In genomic region chr13:95678967-95679366, GRCh38 we compare ENCODE assay signal across 10 cellular contexts.
DNase-seq lines count a peak whose midpoint lies in the region; ATAC-seq and TF ChIP-seq lines count a peak whose summit lies in the region.
"Had no signal": no experiment of that assay in that cellular context is flagged by ENCODE, and none has a peak within 500 bp of the region (broad histone marks: within the 10 kb centered on the region; RNA-seq: fewer than 3 reads in every experiment).

No MANE protein-coding gene starts in this region.

- no peaks in the 10 kb centered on the region for H3K27me3 Mint-ChIP-seq in dendritic cell treated with granulocyte-macrophage colony-stimulating factor and Interleukin-4, amounts not matched to agents 40 ng/mL and 50 ng/mL, for 4 days

- H3K4me1 ChIP-seq in DND-41 (ENCODE audit: insufficient read depth, low read length) = peaks cover 47% of the 10 kb centered on the region
- H3K4me1 ChIP-seq in Loucy (ENCODE audit: insufficient read depth, low read length, poor library complexity, severe bottlenecking) = peaks cover 56% of the 10 kb centered on the region
- H3K4me1 ChIP-seq in neutrophil (ENCODE audit: control insufficient read depth in 1 of 2, insufficient read depth in 1 of 2, low read depth in 1 of 2, low read length in 1 of 2) = peaks cover 82 to 86% of the 10 kb centered on the region in 2 experiments

- H3K9ac ChIP-seq in DND-41 (ENCODE audit: low read depth, low read length) = peak overlapping the region; percentile 93
- H3K9ac ChIP-seq in Loucy (ENCODE audit: low read depth, low read length, poor library complexity, severe bottlenecking) = peak overlapping the region; percentile 94

- no peak overlapping the region for H3K4me3 Mint-ChIP-seq in dendritic cell treated with granulocyte-macrophage colony-stimulating factor and Interleukin-4, amounts not matched to agents 40 ng/mL and 50 ng/mL, for 4 days

- H3K27ac ChIP-seq in DND-41 (ENCODE audit: low read length) = peak overlapping the region; percentile 22; the same call in 1 of the 2 replicates
- peak overlapping the region; percentile 96 for H3K27ac ChIP-seq in neutrophil

- H4K20me1 ChIP-seq in DND-41 (ENCODE audit: insufficient read depth, low read length) (peaks cover 20% of the 10 kb centered on the region; the same call in 1 of the 2 replicates), Loucy (ENCODE audit: insufficient read depth, low read length, poor library complexity, severe bottlenecking) (peaks cover 61% of the 10 kb centered on the region)

- H3K27me3 ChIP-seq in DND-41 (ENCODE audit: insufficient read depth, low read length, poor library complexity) = no peaks in the 10 kb centered on the region
- H3K27me3 ChIP-seq in Loucy (ENCODE audit: insufficient read depth, low read length, poor library complexity, severe bottlenecking) = peaks cover 5% of the 10 kb centered on the region
- H3K27me3 ChIP-seq in neutrophil = no peaks in the 10 kb centered on the region

- peaks cover 83% of the 10 kb centered on the region for H3K4me1 Mint-ChIP-seq in dendritic cell treated with granulocyte-macrophage colony-stimulating factor and Interleukin-4, amounts not matched to agents 40 ng/mL and 50 ng/mL, for 4 days (ENCODE audit: low read depth)

- H3K79me2 ChIP-seq in DND-41 (ENCODE audit: insufficient read depth, low read length) (peaks cover 80% of the 10 kb centered on the region), Loucy (ENCODE audit: insufficient read depth, low read length) (peaks cover 89% of the 10 kb centered on the region)

- ATAC-seq in DND-41 (ENCODE audit: insufficient read depth, low read depth) = no peak
- no peak for ATAC-seq in HG02970 (IDR thresholded peaks at IDR 0.05; ENCODE audit: low FRiP score, unreplicated experiment)
- ATAC-seq in GM21576 (IDR thresholded peaks at IDR 0.05; ENCODE audit: unreplicated experiment) = no peak

- no peaks in the 10 kb centered on the region for H3K9me2 ChIP-seq in Loucy (replicated peaks; ENCODE audit: low read depth, low read length)

- intact Hi-C loops in dendritic cell treated with granulocyte-macrophage colony-stimulating factor and Interleukin-4, amounts not matched to agents 40 ng/mL and 50 ng/mL, for 4 days (cut with micrococcal nuclease) = loop anchor here (5.0 kb wide), 1 partner anchor 33 kb away; no protein-coding TSS in a partner anchor

- H3K27ac Mint-ChIP-seq in dendritic cell treated with granulocyte-macrophage colony-stimulating factor and Interleukin-4, amounts not matched to agents 40 ng/mL and 50 ng/mL, for 4 days = peak overlapping the region; percentile 95

- H3K36me3 Mint-ChIP-seq in dendritic cell treated with granulocyte-macrophage colony-stimulating factor and Interleukin-4, amounts not matched to agents 40 ng/mL and 50 ng/mL, for 4 days (ENCODE audit: low read depth) = peaks cover 35% of the 10 kb centered on the region

- no peak overlapping the region for H2AFZ ChIP-seq in DND-41 (ENCODE audit: low read depth, low read length)
- H2AFZ ChIP-seq in Loucy (ENCODE audit: low read length) = no peak overlapping the region

- no peaks in the 10 kb centered on the region for H3K9me3 Mint-ChIP-seq in dendritic cell treated with granulocyte-macrophage colony-stimulating factor and Interleukin-4, amounts not matched to agents 40 ng/mL and 50 ng/mL, for 4 days

- H3F3A ChIP-seq in Loucy (ENCODE audit: low read depth) = no peaks in the 10 kb centered on the region

- TF ChIP-seq CTCF in DND-41 (IDR thresholded peaks at IDR 0.05; ENCODE audit: borderline replicate concordance, extremely low read depth, low read length, poor library complexity, severe bottlenecking) = no peak
- no peak for TF ChIP-seq CTCF in Loucy (conservative IDR thresholded peaks at IDR 0.05; ENCODE audit: low read length)
- no peak for TF ChIP-seq CTCF in neutrophil (IDR thresholded peaks at IDR 0.05)
- no peak for TF ChIP-seq CTCF in GM10266 (IDR thresholded peaks at IDR 0.05; ENCODE audit: control insufficient read depth, insufficient read depth, low read depth, missing control alignments)

- H3K4me2 ChIP-seq in DND-41 (ENCODE audit: insufficient read depth, low read length) (peak overlapping the region; percentile 82), Loucy (ENCODE audit: low read depth, low read length, poor library complexity, severe bottlenecking) (peak overlapping the region; percentile 90)

- H3K36me3 ChIP-seq in DND-41 (ENCODE audit: insufficient read depth, low read length) = no peaks in the 10 kb centered on the region
- H3K36me3 ChIP-seq in Loucy (ENCODE audit: insufficient read depth, low read length) = no peaks in the 10 kb centered on the region
- no peaks in the 10 kb centered on the region for H3K36me3 ChIP-seq in neutrophil

- H3K9me3 ChIP-seq in DND-41 (ENCODE audit: insufficient read depth, low read length, severe bottlenecking) = no peaks in the 10 kb centered on the region
- H3K9me3 ChIP-seq in Loucy (ENCODE audit: insufficient read depth, low read depth, low read length) = no peaks in the 10 kb centered on the region
- H3K9me3 ChIP-seq in neutrophil = no peaks in the 10 kb centered on the region

- DNase-seq in DND-41 (no peak), GM10266 (ENCODE audit: extremely low spot score) (no peak), NCI-H526 (lab: John Stamatoyannopoulos, UW) (no peak)
- DNase-seq: activated CD8-positive, alpha-beta memory T cell treated with anti-CD3 and anti-CD28 coated beads, Interleukin-2, amount 50 U/mL, for 48 hours; substantia nigra had no signal

- H3K4me3 ChIP-seq in DND-41 (ENCODE audit: low read depth in 1 of 2, low read length in 2 of 2) = peak overlapping the region in 1 of 2 experiments; percentile 77; a peak in 3 of 4 replicates
- peak overlapping the region; percentile 94 for H3K4me3 ChIP-seq in Loucy (ENCODE audit: low read length, poor library complexity, severe bottlenecking)
- peak overlapping the region; percentile 94 to 97 for H3K4me3 ChIP-seq in neutrophil (ENCODE audit: low read depth in 1 of 2, low read length in 1 of 2)
